Comparison of ENCODE assay signal across 1 cellular context in genomic region chr2:189819297-189819704, GRCh38.
TF ChIP-seq lines count a peak whose summit lies in the region.

No MANE protein-coding gene starts in this region.

TF ChIP-seq in HepG2, 621 proteins besides CTCF, POLR2A, EP300 and RAD21:
- no peak for TF ChIP-seq SIN3B (IDR thresholded peaks at IDR 0.05; ENCODE audit: low read length)
- TF ChIP-seq ZNF776 (CRISPR knock-in tag; IDR thresholded peaks at IDR 0.05): no peak
- TF ChIP-seq ZNF841 (CRISPR knock-in tag; IDR thresholded peaks at IDR 0.05; ENCODE audit: borderline replicate concordance): no peak
- TF ChIP-seq ARID3A (IDR thresholded peaks at IDR 0.05; ENCODE audit: low read depth, low read length): no peak
